Comparison of ENCODE assay signal across 25 cellular contexts in the genomic region with DNA sequence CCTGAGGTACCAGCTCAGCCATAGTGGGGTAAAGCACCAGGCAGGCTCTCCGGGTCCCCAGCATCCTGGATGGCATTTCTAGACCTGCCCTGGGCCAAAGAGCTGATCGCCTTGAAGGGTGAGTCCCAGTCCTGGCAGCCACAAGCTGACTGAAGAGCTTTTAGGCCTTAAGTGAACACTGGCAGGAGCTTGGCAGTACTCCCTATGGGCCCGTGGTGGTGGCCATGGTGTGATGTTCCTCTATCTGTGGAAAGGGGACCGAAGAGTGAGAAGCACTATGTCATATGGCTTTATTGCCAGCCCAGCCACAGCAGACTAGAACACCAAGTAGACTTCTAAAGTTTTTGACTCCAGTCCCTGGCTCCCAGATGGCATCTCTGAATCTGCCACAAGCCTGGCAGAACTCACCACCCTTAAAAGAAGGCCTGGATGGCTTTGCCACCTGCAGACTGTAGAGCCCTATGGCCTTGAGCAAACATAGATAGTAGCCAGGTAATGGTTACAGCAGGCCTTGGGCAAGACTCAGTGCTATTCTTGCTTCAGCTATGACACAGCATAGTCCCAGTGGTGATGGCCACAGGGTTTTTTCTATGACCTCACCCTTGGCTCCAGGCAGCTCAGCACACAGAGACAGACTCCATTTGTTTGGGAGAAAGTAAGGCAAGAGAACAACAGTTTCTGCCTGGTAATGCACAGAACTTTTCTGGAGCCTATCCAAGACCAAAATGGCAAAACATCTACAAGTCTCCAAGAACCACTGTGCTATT.
A peak's percentile ranks its signal among the peaks of the same experiment; 100 is the strongest.
DNase-seq lines count a peak whose midpoint lies in the region; FAIRE-seq and TF ChIP-seq lines count a peak whose summit lies in the region.
"Had no signal": no experiment of that assay in that cellular context is flagged by ENCODE, and none has a peak within 500 bp of the region (broad histone marks: within the 10 kb centered on the region; RNA-seq: fewer than 3 reads in every experiment).

No MANE protein-coding gene starts in this region.

- no peaks in the 10 kb centered on the region for H3K27me3 Mint-ChIP-seq in Calu3 (ENCODE audit: unreplicated experiment)
- H3K27me3 Mint-ChIP-seq: activated CD4-positive, alpha-beta memory T cell treated with anti-CD3 and anti-CD28 coated beads for 36 hours; activated naive CD4-positive, alpha-beta T cell treated with anti-CD3 and anti-CD28 coated beads, Interleukin-2, amount 10 ng/mL, durations not matched to agents 7 days and 5 days had no signal

- H3K4me3 ChIP-seq in bronchial epithelial cell (ENCODE audit: low read depth, low read length) (no peak overlapping the region), SK-N-SH (ENCODE audit: low read depth in 2 of 2, low read length in 1 of 2) (no peak overlapping the region)
- H3K4me3 ChIP-seq: lower lobe of right lung, pancreas, SJSA1, smooth muscle cell had no signal

- H3K9me2 ChIP-seq in SK-N-SH: no peaks in the 10 kb centered on the region

- no peaks in the 10 kb centered on the region for H4K20me1 ChIP-seq in SK-N-SH (ENCODE audit: insufficient read depth)

- TF ChIP-seq EP300 in SK-N-SH (IDR thresholded peaks at IDR 0.05; ENCODE audit: borderline replicate concordance in 1 of 2, low read depth in 1 of 2, low read length in 1 of 2): no peak

- no peaks in the 10 kb centered on the region for H3K4me1 ChIP-seq in SK-N-SH (ENCODE audit: control insufficient read depth in 1 of 2, insufficient read depth in 2 of 2, low read depth in 1 of 2, low read length in 1 of 2)
- H3K4me1 ChIP-seq: foreskin keratinocyte, lower lobe of right lung, pancreas, SJSA1 had no signal

- H3K27me3 ChIP-seq in bronchial epithelial cell (ENCODE audit: control insufficient read depth, insufficient read depth, low read length): no peaks in the 10 kb centered on the region
- H3K27me3 ChIP-seq in SK-N-SH (ENCODE audit: insufficient read depth): no peaks in the 10 kb centered on the region
- H3K27me3 ChIP-seq: brain microvascular endothelial cell, foreskin keratinocyte, pancreas, SJSA1 had no signal

- no peak for TF ChIP-seq CTCF in bronchial epithelial cell (IDR thresholded peaks at IDR 0.05; ENCODE audit: insufficient read depth, low read length, severe bottlenecking)
- no peak for TF ChIP-seq CTCF in Calu3 (IDR thresholded peaks at IDR 0.05; ENCODE audit: unreplicated experiment)
- TF ChIP-seq CTCF in SK-N-SH (IDR thresholded peaks at IDR 0.05): no peak

- no peak overlapping the region for H2AFZ ChIP-seq in SK-N-SH (ENCODE audit: low read depth)

- H3K4me3 Mint-ChIP-seq in Calu3 (ENCODE audit: low read depth, unreplicated experiment): no peak overlapping the region
- H3K4me3 Mint-ChIP-seq: activated CD4-positive, alpha-beta memory T cell treated with anti-CD3 and anti-CD28 coated beads for 36 hours; activated naive CD4-positive, alpha-beta T cell treated with anti-CD3 and anti-CD28 coated beads, Interleukin-2, amount 10 ng/mL, durations not matched to agents 7 days and 5 days; T-helper 17 cell had no signal

- H3K79me2 ChIP-seq in SK-N-SH (ENCODE audit: insufficient read depth): no peaks in the 10 kb centered on the region

- H3K9me3 Mint-ChIP-seq in Calu3 (ENCODE audit: low read depth, unreplicated experiment): no peaks in the 10 kb centered on the region
- H3K9me3 Mint-ChIP-seq: activated CD4-positive, alpha-beta memory T cell treated with anti-CD3 and anti-CD28 coated beads for 36 hours; activated naive CD4-positive, alpha-beta T cell treated with anti-CD3 and anti-CD28 coated beads, Interleukin-2, amount 10 ng/mL, durations not matched to agents 7 days and 5 days had no signal

- no TSS peak for BruUV-seq in Calu3 (replicated peaks; lab: Mats Ljungman, UMichigan)

- peak in 9 of 14 donors; percentile 3 to 58 (median 38) for DNase-seq in C1 segment of cervical spinal cord (lab: John Stamatoyannopoulos, UW)
- DNase-seq in bronchial epithelial cell (ENCODE audit: low read depth): peak; percentile 46
- peak in 30 of 51 donors; percentile 0 to 78 (median 30) for DNase-seq in hypothalamus (lab: John Stamatoyannopoulos, UW)
- DNase-seq in posterior vena cava (ENCODE audit: low spot score): peak; percentile 55
- no peak for DNase-seq in Calu3
- no peak for DNase-seq in SK-N-SH
- no peak for DNase-seq in NCI-H1930 (lab: John Stamatoyannopoulos, UW)
- no peak for DNase-seq in NCI-H510A (lab: John Stamatoyannopoulos, UW)
- DNase-seq: activated CD4-positive, alpha-beta memory T cell treated with anti-CD3 and anti-CD28 coated beads for 36 hours; activated naive CD4-positive, alpha-beta T cell treated with anti-CD3 and anti-CD28 coated beads, Interleukin-2, amount 10 ng/mL, durations not matched to agents 7 days and 5 days; activated T-cell treated with anti-CD3 and anti-CD28 coated beads, Interleukin-2, amount 50 U/mL, for 1 hour; brain microvascular endothelial cell; DMS153; lower lobe of right lung; NCI-H1417 treated with DMSO at 0.1 percent for 48 hours; NCI-H2171; NCI-H82; pancreas; T-helper 17 cell had no signal

- 40% methylated on average over 3 of the region's 4 CpGs for WGBS in SK-N-SH (ENCODE audit: low lambda C conversion rate)

- intact Hi-C loops in posterior vena cava (cut with DNase I): no loop called here
- intact Hi-C loops in Calu3 (cut with micrococcal nuclease; ENCODE audit: unreplicated experiment): no loop called here

- CTCF ChIA-PET in Calu3 (lab: Charles Lee) (no interaction called here), SK-N-SH (lab: Yijun Ruan, JAX) (no interaction called here)

- no peak overlapping the region for H3K4me2 ChIP-seq in SK-N-SH
- H3K4me2 ChIP-seq: smooth muscle cell had no signal

- no peak overlapping the region for H3K27ac Mint-ChIP-seq in Calu3 (ENCODE audit: unreplicated experiment)
- H3K27ac Mint-ChIP-seq: activated CD4-positive, alpha-beta memory T cell treated with anti-CD3 and anti-CD28 coated beads for 36 hours; activated naive CD4-positive, alpha-beta T cell treated with anti-CD3 and anti-CD28 coated beads, Interleukin-2, amount 10 ng/mL, durations not matched to agents 7 days and 5 days; T-helper 17 cell had no signal

- no peaks in the 10 kb centered on the region for H3K9me3 ChIP-seq in SK-N-SH
- H3K9me3 ChIP-seq: lower lobe of right lung, pancreas, SJSA1 had no signal

- no peaks in the 10 kb centered on the region for H3K36me3 Mint-ChIP-seq in Calu3 (ENCODE audit: insufficient read depth, unreplicated experiment)
- H3K36me3 Mint-ChIP-seq: activated CD4-positive, alpha-beta memory T cell treated with anti-CD3 and anti-CD28 coated beads for 36 hours; activated naive CD4-positive, alpha-beta T cell treated with anti-CD3 and anti-CD28 coated beads, Interleukin-2, amount 10 ng/mL, durations not matched to agents 7 days and 5 days had no signal

- peaks cover 11% of the 10 kb centered on the region for H3K4me1 Mint-ChIP-seq in Calu3 (ENCODE audit: low read depth, unreplicated experiment)
- H3K4me1 Mint-ChIP-seq: activated naive CD4-positive, alpha-beta T cell treated with anti-CD3 and anti-CD28 coated beads, Interleukin-2, amount 10 ng/mL, durations not matched to agents 7 days and 5 days; T-helper 17 cell had no signal

- H3K36me3 ChIP-seq in bronchial epithelial cell (ENCODE audit: control insufficient read depth, insufficient read depth, low read length) (no peaks in the 10 kb centered on the region), SK-N-SH (replicated peaks in 1 of 2; ENCODE audit: control insufficient read depth in 1 of 2, insufficient read depth in 2 of 2, low read length in 1 of 2) (no peaks in the 10 kb centered on the region)
- H3K36me3 ChIP-seq: brain microvascular endothelial cell, lower lobe of right lung, pancreas, SJSA1 had no signal

- FAIRE-seq in bronchial epithelial cell (lab: Jason Lieb, UNC): peak; percentile 7
- FAIRE-seq: endothelial cell of umbilical vein, pancreas had no signal

- H3K27ac ChIP-seq in SK-N-SH (ENCODE audit: low read depth in 2 of 2, low read length in 1 of 2): no peak overlapping the region
- H3K27ac ChIP-seq: brain microvascular endothelial cell, C4-2B, foreskin keratinocyte, lower lobe of right lung, pancreas, SJSA1, VCaP had no signal

- H3F3A ChIP-seq in SK-N-SH (replicated peaks; ENCODE audit: insufficient read depth): no peaks in the 10 kb centered on the region

- TF ChIP-seq RAD21 in SK-N-SH (IDR thresholded peaks at IDR 0.05; ENCODE audit: low read length): no peak

- no peak overlapping the region for H3K9ac ChIP-seq in SK-N-SH

- POLR2A ChIA-PET in SK-N-SH (lab: Yijun Ruan, JAX): no interaction called here

TF ChIP-seq in SK-N-SH, 30 proteins besides CTCF, POLR2A, EP300 and RAD21:
- TF ChIP-seq FOSL2 (IDR thresholded peaks at IDR 0.05; ENCODE audit: borderline replicate concordance, low read depth): no peak
- no peak for TF ChIP-seq CHD2 (IDR thresholded peaks at IDR 0.05; ENCODE audit: low read length, partially characterized antibody)
- TF ChIP-seq MXI1 (IDR thresholded peaks at IDR 0.05; ENCODE audit: low read depth, low read length): no peak
- TF ChIP-seq FOXJ3 (CRISPR knock-in tag; IDR thresholded peaks at IDR 0.05): no peak
- TF ChIP-seq RFX5 (IDR thresholded peaks at IDR 0.05; ENCODE audit: low read length): no peak
- no peak for TF ChIP-seq USF2 (IDR thresholded peaks at IDR 0.05; ENCODE audit: borderline replicate concordance, low read depth, low read length)
- no peak for TF ChIP-seq JUND (IDR thresholded peaks at IDR 0.05)

Comparison
In these comparisons a context has a peak if more than half of its experiments do, and no peak if none do; other contexts are left out.
1. DNase-seq: peak in C1 segment of cervical spinal cord (9 of 14), bronchial epithelial cell (single experiment), hypothalamus (30 of 51) and posterior vena cava (single experiment); none in Calu3 (single experiment), SK-N-SH (single experiment), NCI-H1930 (0 of 2) and NCI-H510A (single experiment).